In the genomic region with DNA sequence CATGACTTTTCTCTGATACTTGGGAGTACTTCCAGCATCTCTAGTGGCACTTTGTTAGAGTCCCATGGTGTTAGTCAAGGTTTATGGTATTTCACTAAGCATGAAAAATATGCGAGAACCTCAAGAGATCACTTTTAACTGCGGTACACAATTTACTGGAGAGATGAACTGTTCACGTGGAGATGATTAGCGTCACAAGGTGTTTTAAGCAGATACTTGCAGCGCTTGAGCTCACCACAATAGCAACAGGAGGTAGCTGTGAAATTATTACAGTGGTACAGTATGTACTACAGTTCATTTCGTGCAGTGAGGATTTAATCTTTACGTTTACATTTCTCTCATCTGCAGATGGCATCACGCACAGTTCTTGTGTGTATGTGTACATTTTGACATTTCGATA, we compare ENCODE assay signal across 17 cellular contexts. TPM values are rescaled to one million over a fixed set of nuclear protein-coding genes. Genes with fewer than 3 reads are reported as not detected.
"Had no signal": no experiment of that assay in that cellular context is flagged by ENCODE, and none has a peak within 500 bp of the region (broad histone marks: within the 10 kb centered on the region; RNA-seq: fewer than 3 reads in every experiment).

No MANE protein-coding gene starts in this region.

- H3K27ac ChIP-seq: body of pancreas had no signal

- H3K4me3 ChIP-seq: body of pancreas had no signal

- ATAC-seq: activated CD8-positive, alpha-beta memory T cell treated with anti-CD3 and anti-CD28 coated beads, Interleukin-2, amount 10 ng/mL, durations not matched to agents 7 days and 5 days; activated naive CD4-positive, alpha-beta T cell treated with anti-CD3 and anti-CD28 coated beads, Interleukin-2, amount 50 U/mL, for 72 hours; body of pancreas; left colon had no signal

- H3K9me3 ChIP-seq: body of pancreas had no signal

- DNase-seq: activated CD4-positive, alpha-beta T cell treated with anti-CD3 and anti-CD28 coated beads, Interleukin-2, amount 50 U/mL, for 4 hours; activated CD4-positive, CD25-positive, alpha-beta regulatory T cell treated with anti-CD3 and anti-CD28 coated beads, Interleukin-2, amount 50 U/mL, for 72 hours; activated CD8-positive, alpha-beta memory T cell treated with anti-CD3 and anti-CD28 coated beads, Interleukin-2, amount 10 ng/mL, durations not matched to agents 7 days and 5 days; activated effector memory CD4-positive, alpha-beta T cell treated with anti-CD3 and anti-CD28 coated beads, Interleukin-2, amount 50 U/mL, for 16 hours; activated T-cell treated with anti-CD3 and anti-CD28 coated beads, Interleukin-2, amount 50 U/mL, for 24 hours; amniotic stem cell; body of pancreas; endodermal cell; erythroblast; glutamatergic neuron; left colon; nephron progenitor cell; small intestine; T-helper 9 cell had no signal

- H3K9me3 Mint-ChIP-seq: activated T-cell treated with anti-CD3 and anti-CD28 coated beads, Interleukin-2, amount 50 U/mL, for 24 hours; central memory CD8-positive, alpha-beta T cell; endodermal cell had no signal

- H3K27ac Mint-ChIP-seq: activated CD8-positive, alpha-beta memory T cell treated with anti-CD3 and anti-CD28 coated beads, Interleukin-2, amount 10 ng/mL, durations not matched to agents 7 days and 5 days; activated naive CD4-positive, alpha-beta T cell treated with anti-CD3 and anti-CD28 coated beads, Interleukin-2, amount 50 U/mL, for 72 hours; activated T-cell treated with anti-CD3 and anti-CD28 coated beads, Interleukin-2, amount 50 U/mL, for 24 hours; endodermal cell; memory B cell; nephron progenitor cell had no signal

- H3K4me1 Mint-ChIP-seq: memory B cell had no signal

- H3K27me3 ChIP-seq: body of pancreas had no signal

- H3K4me3 Mint-ChIP-seq: activated CD8-positive, alpha-beta memory T cell treated with anti-CD3 and anti-CD28 coated beads, Interleukin-2, amount 10 ng/mL, durations not matched to agents 7 days and 5 days; activated T-cell treated with anti-CD3 and anti-CD28 coated beads, Interleukin-2, amount 50 U/mL, for 24 hours; central memory CD8-positive, alpha-beta T cell; endodermal cell; memory B cell; nephron progenitor cell had no signal

- H3K36me3 Mint-ChIP-seq: memory B cell had no signal

RNA-seq across cellular contexts. Expression of gene PARVA, which starts 4.5 kb away (rescaled TPM):
- total RNA-seq: activated CD8-positive, alpha-beta memory T cell treated with anti-CD3 and anti-CD28 coated beads, Interleukin-2, amount 10 ng/mL, durations not matched to agents 7 days and 5 days had no signal
